ENCODE assay signal across 15 cellular contexts in the genomic region with DNA sequence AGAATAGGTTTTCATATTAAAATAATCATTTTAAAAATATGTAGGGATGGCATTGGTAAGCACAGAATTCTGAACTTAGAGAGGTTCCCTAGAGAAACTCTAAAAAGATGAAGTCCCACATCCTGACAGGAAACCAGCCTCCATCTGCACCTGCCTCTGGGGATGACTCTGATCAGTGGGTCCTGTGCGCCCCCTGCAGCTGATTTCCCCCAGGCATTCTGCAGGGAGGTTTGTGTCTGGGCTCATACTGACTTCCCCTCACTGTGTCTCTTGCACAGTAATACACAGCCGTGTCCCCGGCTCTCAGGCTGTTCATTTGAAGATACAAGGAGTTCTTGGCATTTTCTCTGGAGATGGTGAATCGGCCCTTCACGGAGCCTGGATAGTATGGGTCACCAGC.
DNase-seq lines count a peak whose midpoint lies in the region; TF ChIP-seq lines count a peak whose summit lies in the region.
"Had no signal": no experiment of that assay in that cellular context is flagged by ENCODE, and none has a peak within 500 bp of the region (broad histone marks: within the 10 kb centered on the region; RNA-seq: fewer than 3 reads in every experiment).

No MANE protein-coding gene starts in this region.

- no peaks in the 10 kb centered on the region for H3K79me1 ChIP-seq in neuronal stem cell (ENCODE audit: low read depth, low read length)

- no peak overlapping the region for H3K4me3 ChIP-seq in neuronal stem cell (ENCODE audit: low read length in 2 of 2)
- H3K4me3 ChIP-seq: cardiac muscle cell had no signal

- no peak overlapping the region for H4K91ac ChIP-seq in neuronal stem cell (ENCODE audit: low read depth, low read length, poor library complexity)

- no peak overlapping the region for H3K27ac ChIP-seq in neuronal stem cell (replicated peaks; ENCODE audit: low read length)
- H3K27ac ChIP-seq: cardiac muscle cell, HL-60 had no signal

- no peak overlapping the region for H4K8ac ChIP-seq in neuronal stem cell (ENCODE audit: low read depth, low read length)

- no peak overlapping the region for H2BK120ac ChIP-seq in neuronal stem cell (ENCODE audit: low read depth, low read length)

- peak; percentile 41 for TF ChIP-seq CTCF in GM13977 (IDR thresholded peaks at IDR 0.05; ENCODE audit: extremely low read depth, insufficient read depth, missing control alignments)

- H3K4me2 ChIP-seq in neuronal stem cell (ENCODE audit: insufficient read depth, low read length, poor library complexity, severe bottlenecking), result no peak overlapping the region

- H2AK5ac ChIP-seq in neuronal stem cell (ENCODE audit: low read depth, low read length), result no peak overlapping the region

- H2BK15ac ChIP-seq in neuronal stem cell (ENCODE audit: low read length), result no peak overlapping the region

- H3K9ac ChIP-seq in neuronal stem cell (ENCODE audit: low read depth, low read length, poor library complexity), result no peak overlapping the region

- H3K4me1 ChIP-seq in neuronal stem cell (ENCODE audit: control insufficient read depth in 2 of 2, insufficient read depth in 1 of 2, low read depth in 1 of 2, low read length in 2 of 2), result no peaks in the 10 kb centered on the region

- no peaks in the 10 kb centered on the region for H3K27me3 ChIP-seq in neuronal stem cell (ENCODE audit: control insufficient read depth in 3 of 3, insufficient read depth in 3 of 3, low read depth in 1 of 3, low read length in 3 of 3)
- H3K27me3 ChIP-seq: cardiac muscle cell had no signal

- H2BK5ac ChIP-seq in neuronal stem cell (ENCODE audit: low read length), result no peak overlapping the region

- in situ Hi-C loops in GM13977 (cut with MboI; ENCODE audit: low pct_unique_long_range_greater_than_20kb, low sequenced_read_pairs, unreplicated experiment), result no loop called here

- no peak overlapping the region for H2BK12ac ChIP-seq in neuronal stem cell (ENCODE audit: low read length)

- no peak overlapping the region for H3K18ac ChIP-seq in neuronal stem cell (ENCODE audit: low read length)

- H3K36me3 ChIP-seq in neuronal stem cell (replicated peaks in 1 of 2; ENCODE audit: control insufficient read depth in 2 of 2, insufficient read depth in 2 of 2, low read length in 2 of 2), result no peaks in the 10 kb centered on the region
- H3K36me3 ChIP-seq: cardiac muscle cell had no signal

- WGBS in neuronal stem cell (ENCODE audit: extremely low coverage in 2 of 2, insufficient read length in 2 of 2, insufficient replicate concordance in 1 of 2), 2 donors, result no CpG with 5 or more reads among the region's 5 CpGs

- peak; percentile 52 for DNase-seq in stimulated activated CD4-positive, alpha-beta T cell treated with anti-CD3 and anti-CD28 coated beads, Interleukin-15, amount 100 ng/mL, for 24 hours
- no peak for DNase-seq in stimulated activated CD4-positive, alpha-beta T cell treated with anti-CD3 and anti-CD28 coated beads, Interleukin-4, amount 100 ng/mL, for 24 hours
- no peak for DNase-seq in GM13977 (ENCODE audit: low spot score)
- peak; percentile 67 for DNase-seq in UCSD-AML1 (lab: John Stamatoyannopoulos, UW; ENCODE audit: unreplicated experiment)
- DNase-seq in neuronal stem cell (ENCODE audit: low spot score), result no peak
- no peak for DNase-seq in hepatic stellate cell (ENCODE audit: low spot score)
- no peak for DNase-seq in C1 segment of cervical spinal cord (lab: John Stamatoyannopoulos, UW)
- DNase-seq: DMS79; effector CD4-positive, alpha-beta T cell; hippocampal formation; NCI-H2081 treated with DMSO at 0.1 percent for 48 hours; NCI-H748 treated with DMSO at 0.1 percent for 48 hours; stimulated activated naive CD4-positive, alpha-beta T cell treated with Interleukin-2 at 50 U/mL for 16 hours had no signal

- peaks cover 0 to 7% of the 10 kb centered on the region in 2 donors for H3K9me3 ChIP-seq in neuronal stem cell (replicated peaks in 1 of 2; ENCODE audit: control insufficient read depth in 2 of 2, insufficient read depth in 1 of 2, low read depth in 1 of 2, low read length in 2 of 2)

- H3K23ac ChIP-seq in neuronal stem cell (ENCODE audit: low read depth, low read length, poor library complexity), result no peak overlapping the region

- no peak overlapping the region for H2AFZ ChIP-seq in neuronal stem cell (ENCODE audit: low read length)

- H3K4ac ChIP-seq in neuronal stem cell (ENCODE audit: low read length), result no peak overlapping the region

- no peak overlapping the region for H3K14ac ChIP-seq in neuronal stem cell (ENCODE audit: low read length)

Comparison
In these comparisons a context has a peak if more than half of its experiments do, and no peak if none do; other contexts are left out.
1. DNase-seq: peak in stimulated activated CD4-positive, alpha-beta T cell treated with anti-CD3 and anti-CD28 coated beads, Interleukin-15, amount 100 ng/mL, for 24 hours (single experiment) and UCSD-AML1 (single experiment); none in stimulated activated CD4-positive, alpha-beta T cell treated with anti-CD3 and anti-CD28 coated beads, Interleukin-4, amount 100 ng/mL, for 24 hours (single experiment), GM13977 (single experiment), neuronal stem cell (single experiment), hepatic stellate cell (single experiment) and C1 segment of cervical spinal cord (0 of 14).